Comparison of ENCODE assay signal across 9 cellular contexts in genomic region chr11:64843971-64844329, GRCh38. TPM values are rescaled to one million over a fixed set of nuclear protein-coding genes. Genes with fewer than 3 reads are reported as not detected.
DNase-seq lines count a peak whose midpoint lies in the region; ATAC-seq lines count a peak whose summit lies in the region.
"Had no signal": no experiment of that assay in that cellular context is flagged by ENCODE, and none has a peak within 500 bp of the region (broad histone marks: within the 10 kb centered on the region; RNA-seq: fewer than 3 reads in every experiment).

No MANE protein-coding gene starts in this region.

- H3K4me1 Mint-ChIP-seq in activated CD4-positive, alpha-beta T cell treated with anti-CD3 and anti-CD28 coated beads, Interleukin-2, amount 10 ng/mL, durations not matched to agents 7 days and 5 days = peaks cover 31% of the 10 kb centered on the region
- peaks cover 28% of the 10 kb centered on the region for H3K4me1 Mint-ChIP-seq in activated CD4-positive, alpha-beta memory T cell treated with anti-CD3 and anti-CD28 coated beads, Interleukin-2, amount 10 ng/mL, durations not matched to agents 7 days and 5 days
- peaks cover 49% of the 10 kb centered on the region for H3K4me1 Mint-ChIP-seq in stimulated activated naive CD8-positive, alpha-beta T cell treated with anti-CD3 and anti-CD28 coated beads, Interleukin-15, amount 100 ng/mL, for 72 hours

- H3K27ac Mint-ChIP-seq in activated CD4-positive, alpha-beta T cell treated with anti-CD3 and anti-CD28 coated beads, Interleukin-2, amount 10 ng/mL, durations not matched to agents 7 days and 5 days = no peak overlapping the region
- H3K27ac Mint-ChIP-seq in activated CD4-positive, alpha-beta memory T cell treated with anti-CD3 and anti-CD28 coated beads, Interleukin-2, amount 10 ng/mL, durations not matched to agents 7 days and 5 days = no peak overlapping the region
- H3K27ac Mint-ChIP-seq in stimulated activated naive CD8-positive, alpha-beta T cell treated with anti-CD3 and anti-CD28 coated beads, Interleukin-15, amount 100 ng/mL, for 72 hours = peak overlapping the region in 1 of 2 donors; percentile 6

- H3K9ac ChIP-seq in iPS-20b (ENCODE audit: low read depth, low read length) = peak overlapping the region; percentile 13

- no peaks in the 10 kb centered on the region for H3K9me3 ChIP-seq in iPS-20b (ENCODE audit: insufficient read depth, low read depth, low read length)

- peaks cover 11% of the 10 kb centered on the region for H3K4me1 ChIP-seq in iPS-20b (ENCODE audit: insufficient read depth, low read length)

- ATAC-seq in stimulated activated naive CD8-positive, alpha-beta T cell treated with anti-CD3 and anti-CD28 coated beads, Interleukin-15, amount 100 ng/mL, for 72 hours = peak; percentile 1
- ATAC-seq in HG03097 (IDR thresholded peaks at IDR 0.05; ENCODE audit: low FRiP score, unreplicated experiment) = no peak
- no peak for ATAC-seq in HG03571 (IDR thresholded peaks at IDR 0.05; ENCODE audit: unreplicated experiment)

- no peaks in the 10 kb centered on the region for H3K36me3 Mint-ChIP-seq in activated CD4-positive, alpha-beta T cell treated with anti-CD3 and anti-CD28 coated beads, Interleukin-2, amount 10 ng/mL, durations not matched to agents 7 days and 5 days (ENCODE audit: low read depth)
- H3K36me3 Mint-ChIP-seq in activated CD4-positive, alpha-beta memory T cell treated with anti-CD3 and anti-CD28 coated beads, Interleukin-2, amount 10 ng/mL, durations not matched to agents 7 days and 5 days (ENCODE audit: low read depth) = no peaks in the 10 kb centered on the region

- POLR2A ChIA-PET in activated CD4-positive, alpha-beta T cell treated with anti-CD3 and anti-CD28 coated beads, Interleukin-2, amount 10 ng/mL, durations not matched to agents 7 days and 5 days (lab: Charles Lee) = interaction anchor here (1.0 kb wide), 1 partner anchor 48 kb away, joined by 4 read pairs; no protein-coding TSS in a partner anchor
- POLR2A ChIA-PET in activated CD4-positive, alpha-beta memory T cell treated with anti-CD3 and anti-CD28 coated beads, Interleukin-2, amount 10 ng/mL, durations not matched to agents 7 days and 5 days (lab: Charles Lee) = interaction anchor here (0.7 to 28.1 kb wide), 6 partner anchors 9 to 64 kb away, joined by 3 to 1068 read pairs (median 4); partner anchors contain the start of gene EHD1

- peaks cover 12% of the 10 kb centered on the region for H3K36me3 ChIP-seq in iPS-20b (ENCODE audit: insufficient read depth, low read depth, low read length)

- H3K4me3 ChIP-seq in iPS-20b (ENCODE audit: low read length) = peak overlapping the region; percentile 68

- H3K27me3 Mint-ChIP-seq in activated CD4-positive, alpha-beta T cell treated with anti-CD3 and anti-CD28 coated beads, Interleukin-2, amount 10 ng/mL, durations not matched to agents 7 days and 5 days = no peaks in the 10 kb centered on the region
- H3K27me3 Mint-ChIP-seq in activated CD4-positive, alpha-beta memory T cell treated with anti-CD3 and anti-CD28 coated beads, Interleukin-2, amount 10 ng/mL, durations not matched to agents 7 days and 5 days = no peaks in the 10 kb centered on the region
- no peaks in the 10 kb centered on the region for H3K27me3 Mint-ChIP-seq in stimulated activated naive CD8-positive, alpha-beta T cell treated with anti-CD3 and anti-CD28 coated beads, Interleukin-15, amount 100 ng/mL, for 72 hours

- no peak overlapping the region for H3K27ac ChIP-seq in iPS-20b (ENCODE audit: low read length)

- peaks cover 5% of the 10 kb centered on the region; the same call in 1 of the 2 replicates for H3K27me3 ChIP-seq in iPS-20b (ENCODE audit: insufficient read depth, low read length)

- peak overlapping the region; percentile 75 for H3K4me3 Mint-ChIP-seq in activated CD4-positive, alpha-beta T cell treated with anti-CD3 and anti-CD28 coated beads, Interleukin-2, amount 10 ng/mL, durations not matched to agents 7 days and 5 days
- peak overlapping the region; percentile 70 for H3K4me3 Mint-ChIP-seq in activated CD4-positive, alpha-beta memory T cell treated with anti-CD3 and anti-CD28 coated beads, Interleukin-2, amount 10 ng/mL, durations not matched to agents 7 days and 5 days
- H3K4me3 Mint-ChIP-seq in stimulated activated naive CD8-positive, alpha-beta T cell treated with anti-CD3 and anti-CD28 coated beads, Interleukin-15, amount 100 ng/mL, for 72 hours = peak overlapping the region; percentile 72 to 73

- no peak for DNase-seq in activated CD4-positive, alpha-beta T cell treated with anti-CD3 and anti-CD28 coated beads, Interleukin-2, amount 10 ng/mL, durations not matched to agents 7 days and 5 days
- DNase-seq in activated CD4-positive, alpha-beta T cell treated with anti-CD3 and anti-CD28 coated beads for 48 hours = no peak
- DNase-seq in activated CD4-positive, alpha-beta memory T cell treated with anti-CD3 and anti-CD28 coated beads, Interleukin-2, amount 10 ng/mL, durations not matched to agents 7 days and 5 days = no peak
- DNase-seq in stimulated activated naive CD8-positive, alpha-beta T cell treated with anti-CD3 and anti-CD28 coated beads, Interleukin-15, amount 100 ng/mL, for 72 hours = no peak
- no peak for DNase-seq in mucosa of gallbladder (ENCODE audit: low spot score)
- DNase-seq: SIG-M5 had no signal

- no peaks in the 10 kb centered on the region for H3K9me3 Mint-ChIP-seq in activated CD4-positive, alpha-beta T cell treated with anti-CD3 and anti-CD28 coated beads, Interleukin-2, amount 10 ng/mL, durations not matched to agents 7 days and 5 days
- no peaks in the 10 kb centered on the region for H3K9me3 Mint-ChIP-seq in activated CD4-positive, alpha-beta memory T cell treated with anti-CD3 and anti-CD28 coated beads, Interleukin-2, amount 10 ng/mL, durations not matched to agents 7 days and 5 days
- no peaks in the 10 kb centered on the region for H3K9me3 Mint-ChIP-seq in stimulated activated naive CD8-positive, alpha-beta T cell treated with anti-CD3 and anti-CD28 coated beads, Interleukin-15, amount 100 ng/mL, for 72 hours

- CTCF ChIA-PET in activated CD4-positive, alpha-beta T cell treated with anti-CD3 and anti-CD28 coated beads, Interleukin-2, amount 10 ng/mL, durations not matched to agents 7 days and 5 days (lab: Charles Lee) = interaction anchor here (0.7 to 32.1 kb wide), 19 partner anchors 13 to 471 kb away, joined by 3 to 732 read pairs (median 3); partner anchors contain the start of genes ARL2, CDC42EP2, EHD1 and MAP4K2
- CTCF ChIA-PET in activated CD4-positive, alpha-beta memory T cell treated with anti-CD3 and anti-CD28 coated beads, Interleukin-2, amount 10 ng/mL, durations not matched to agents 7 days and 5 days (lab: Charles Lee) = interaction anchor here (0.6 to 30.8 kb wide), 19 partner anchors 13 to 229 kb away, joined by 3 to 957 read pairs (median 4); partner anchors contain the start of genes BATF2, EHD1, MEN1 and NAALADL1

RNA-seq across cellular contexts. Expression of gene CDC42BPG, which starts 0.5 kb away (rescaled TPM):
- 1 to 10 TPM in 1 of 2 experiments, under 1 TPM in 1; 0.42 to 1.3 TPM for total RNA-seq in activated CD4-positive, alpha-beta T cell treated with anti-CD3 and anti-CD28 coated beads, Interleukin-2, amount 10 ng/mL, durations not matched to agents 7 days and 5 days
- total RNA-seq in activated CD4-positive, alpha-beta memory T cell treated with anti-CD3 and anti-CD28 coated beads, Interleukin-2, amount 10 ng/mL, durations not matched to agents 7 days and 5 days = under 1 TPM; 0.65 to 0.70 TPM
- 37.1 TPM for total RNA-seq in mucosa of gallbladder

RNA-seq across cellular contexts. Expression of gene MEN1, which starts 33.6 kb away (rescaled TPM):
- total RNA-seq in activated CD4-positive, alpha-beta T cell treated with anti-CD3 and anti-CD28 coated beads, Interleukin-2, amount 10 ng/mL, durations not matched to agents 7 days and 5 days = 10 to 100 TPM; 35.1 to 38.7 TPM
- total RNA-seq in activated CD4-positive, alpha-beta memory T cell treated with anti-CD3 and anti-CD28 coated beads, Interleukin-2, amount 10 ng/mL, durations not matched to agents 7 days and 5 days = 10 to 100 TPM; 32.5 to 33.4 TPM
- 34.8 TPM for total RNA-seq in mucosa of gallbladder

RNA-seq across cellular contexts. Expression of gene EHD1, which starts 34.5 kb away (rescaled TPM):
- total RNA-seq in activated CD4-positive, alpha-beta T cell treated with anti-CD3 and anti-CD28 coated beads, Interleukin-2, amount 10 ng/mL, durations not matched to agents 7 days and 5 days = 100 to 1,000 TPM; 131 to 149 TPM
- total RNA-seq in activated CD4-positive, alpha-beta memory T cell treated with anti-CD3 and anti-CD28 coated beads, Interleukin-2, amount 10 ng/mL, durations not matched to agents 7 days and 5 days = 100 to 1,000 TPM; 138 to 146 TPM
- 85.6 TPM for total RNA-seq in mucosa of gallbladder

RNA-seq across cellular contexts. Expression of gene MAP4K2, which starts 40.9 kb away (rescaled TPM):
- 10 to 100 TPM; 86.6 to 91.2 TPM for total RNA-seq in activated CD4-positive, alpha-beta T cell treated with anti-CD3 and anti-CD28 coated beads, Interleukin-2, amount 10 ng/mL, durations not matched to agents 7 days and 5 days
- 10 to 100 TPM; 95.6 to 98.0 TPM for total RNA-seq in activated CD4-positive, alpha-beta memory T cell treated with anti-CD3 and anti-CD28 coated beads, Interleukin-2, amount 10 ng/mL, durations not matched to agents 7 days and 5 days
- 23.1 TPM for total RNA-seq in mucosa of gallbladder

Comparison
In these comparisons a context has a peak if more than half of its experiments do, and no peak if none do; other contexts are left out.
1. RNA of gene CDC42BPG, which starts 0.5 kb away (total RNA-seq): 37.1 TPM in mucosa of gallbladder (single experiment); 0.42 to 1.3 TPM in activated CD4-positive, alpha-beta T cell treated with anti-CD3 and anti-CD28 coated beads, Interleukin-2, amount 10 ng/mL, durations not matched to agents 7 days and 5 days and 0.65 to 0.70 TPM in activated CD4-positive, alpha-beta memory T cell treated with anti-CD3 and anti-CD28 coated beads, Interleukin-2, amount 10 ng/mL, durations not matched to agents 7 days and 5 days; every median in the first group is over 10 times any median in the second.
2. Peak in every context shown above with its lines, with median percentiles within 50 percentile points of each other: H3K4me3 Mint-ChIP-seq.